Comparison of ENCODE assay signal across 12 cellular contexts in genomic region chr20:2701671-2702081, GRCh38.
"Had no signal": no experiment of that assay in that cellular context is flagged by ENCODE, and none has a peak within 500 bp of the region (broad histone marks: within the 10 kb centered on the region; RNA-seq: fewer than 3 reads in every experiment).

No MANE protein-coding gene starts in this region.

- H3K9me3 Mint-ChIP-seq: activated CD4-positive, alpha-beta T cell treated with anti-CD3 and anti-CD28 coated beads, Interleukin-2, amount 10 ng/mL, durations not matched to agents 7 days and 5 days; activated naive CD8-positive, alpha-beta T cell treated with anti-CD3 and anti-CD28 coated beads for 36 hours; activated T-cell treated with anti-CD3 and anti-CD28 coated beads, Interleukin-2, amount 50 U/mL, for 4 hours; mesothelial cell of epicardium had no signal

- ATAC-seq: activated T-cell treated with anti-CD3 and anti-CD28 coated beads, Interleukin-2, amount 50 U/mL, for 4 hours; esophagus mucosa had no signal

- H3K27ac ChIP-seq: skin epidermis had no signal

- H3K4me3 ChIP-seq: skin epidermis had no signal

- H3K4me1 Mint-ChIP-seq: mesothelial cell of epicardium had no signal

- H3K36me3 Mint-ChIP-seq: activated naive CD8-positive, alpha-beta T cell treated with anti-CD3 and anti-CD28 coated beads for 36 hours had no signal

- H3K27ac Mint-ChIP-seq: activated CD4-positive, alpha-beta T cell treated with anti-CD3 and anti-CD28 coated beads, Interleukin-2, amount 10 ng/mL, durations not matched to agents 7 days and 5 days; activated naive CD8-positive, alpha-beta T cell treated with anti-CD3 and anti-CD28 coated beads for 36 hours; mesothelial cell of epicardium had no signal

- DNase-seq: activated CD4-positive, alpha-beta T cell treated with anti-CD3 and anti-CD28 coated beads, Interleukin-2, amount 10 ng/mL, durations not matched to agents 7 days and 5 days; activated CD4-positive, CD25-positive, alpha-beta regulatory T cell; activated gamma-delta T cell treated with Interleukin-2 at 50 U/mL for 16 hours; activated naive CD8-positive, alpha-beta T cell treated with anti-CD3 and anti-CD28 coated beads for 36 hours; activated T-cell treated with anti-CD3 and anti-CD28 coated beads, Interleukin-2, amount 50 U/mL, for 4 hours; cerebellar nuclear complex; glutamatergic neuron; kidney; T-helper 2 cell had no signal

- H3K27me3 Mint-ChIP-seq: activated naive CD8-positive, alpha-beta T cell treated with anti-CD3 and anti-CD28 coated beads for 36 hours had no signal

- H3K4me3 Mint-ChIP-seq: activated CD4-positive, alpha-beta T cell treated with anti-CD3 and anti-CD28 coated beads, Interleukin-2, amount 10 ng/mL, durations not matched to agents 7 days and 5 days; activated naive CD8-positive, alpha-beta T cell treated with anti-CD3 and anti-CD28 coated beads for 36 hours; activated T-cell treated with anti-CD3 and anti-CD28 coated beads, Interleukin-2, amount 50 U/mL, for 4 hours; mesothelial cell of epicardium had no signal
